In genomic region chr17:82085931-82086764, GRCh38 we compare ENCODE assay signal across 25 cellular contexts.
"Had no signal": no experiment of that assay in that cellular context is flagged by ENCODE, and none has a peak within 500 bp of the region (broad histone marks: within the 10 kb centered on the region; RNA-seq: fewer than 3 reads in every experiment).

No MANE protein-coding gene starts in this region.

- H3K79me2 ChIP-seq: parathyroid adenoma had no signal

- H3K4me2 ChIP-seq: neural progenitor cell had no signal

- H3K27me3 ChIP-seq: esophagus squamous epithelium, gastroesophageal sphincter, neural progenitor cell, sigmoid colon, testis, tibial nerve, upper lobe of right lung, vagina had no signal

- H3K4me3 ChIP-seq: esophagus squamous epithelium, gastroesophageal sphincter, lower lobe of right lung, neural progenitor cell, prostate gland, sigmoid colon, skin epidermis, testis, tibial nerve, upper lobe of right lung, vagina had no signal

- H3K9ac ChIP-seq: neural progenitor cell, parathyroid adenoma had no signal

- H2AFZ ChIP-seq: neural progenitor cell, parathyroid adenoma had no signal

- DNase-seq: effector memory CD8-positive, alpha-beta T cell; esophagus squamous epithelium; foreskin fibroblast; glutamatergic neuron; kidney; lower lobe of right lung; occipital lobe; retina; sigmoid colon; stimulated activated CD4-positive, alpha-beta T cell treated with anti-CD3 and anti-CD28 coated beads, Interleukin-2, amount 100 ng/mL, for 24 hours; stimulated activated naive B cell treated with anti-CD40 and anti-IgM and Interleukin-4, amounts not matched to agents 10 μg/mL and 1 μg/mL and 100 μg/mL, for 72 hours; stimulated activated naive CD8-positive, alpha-beta T cell treated with anti-CD3 and anti-CD28 coated beads, Interleukin-15, amount 100 ng/mL, for 72 hours; testis; upper lobe of right lung had no signal

- ATAC-seq: effector memory CD8-positive, alpha-beta T cell; gastroesophageal sphincter; left lobe of liver; lower lobe of right lung; natural killer cell treated with Interleukin-12 subunit alpha and Interleukin-12 subunit beta and Interleukin-15 and Interleukin-18, amount 100 ng/mL, for 72 hours; stimulated activated naive B cell treated with anti-CD40 and anti-IgM and Interleukin-4, amounts not matched to agents 10 μg/mL and 1 μg/mL and 100 μg/mL, for 72 hours; stimulated activated naive CD8-positive, alpha-beta T cell treated with anti-CD3 and anti-CD28 coated beads, Interleukin-15, amount 100 ng/mL, for 72 hours; upper lobe of right lung had no signal

- H3K4me1 ChIP-seq: esophagus squamous epithelium, gastroesophageal sphincter, lower lobe of right lung, neural progenitor cell, parathyroid adenoma, prostate gland, sigmoid colon, testis, tibial nerve, upper lobe of right lung, vagina had no signal

- H3K27ac ChIP-seq: epithelial cell of prostate, esophagus squamous epithelium, gastroesophageal sphincter, lower lobe of right lung, neural progenitor cell, parathyroid adenoma, prostate gland, sigmoid colon, skin epidermis, testis, tibial nerve, upper lobe of right lung, vagina had no signal

- FAIRE-seq: colon, kidney had no signal

- H3K36me3 ChIP-seq: neural progenitor cell had no signal

- H3K9me3 ChIP-seq: esophagus squamous epithelium, gastroesophageal sphincter, lower lobe of right lung, prostate gland, sigmoid colon, testis, tibial nerve, upper lobe of right lung, vagina had no signal
